10 cellular contexts compared by ENCODE assay signal in genomic region chr9:113886003-113886324, GRCh38. TPM values are rescaled to one million over a fixed set of nuclear protein-coding genes. Genes with fewer than 3 reads are reported as not detected.
DNase-seq lines count a peak whose midpoint lies in the region; ATAC-seq, FAIRE-seq and TF ChIP-seq lines count a peak whose summit lies in the region.
"Had no signal": no experiment of that assay in that cellular context is flagged by ENCODE, and none has a peak within 500 bp of the region (broad histone marks: within the 10 kb centered on the region; RNA-seq: fewer than 3 reads in every experiment).

No MANE protein-coding gene starts in this region.

- H3K27me3 ChIP-seq in mucosa of stomach (ENCODE audit: control insufficient read depth, insufficient read depth, low read length) (no peaks in the 10 kb centered on the region), vagina (no peaks in the 10 kb centered on the region), colonic mucosa (no peaks in the 10 kb centered on the region)

- peaks cover 16% of the 10 kb centered on the region for H3K4me1 ChIP-seq in mucosa of stomach (ENCODE audit: control insufficient read depth, insufficient read depth, low read length)
- peaks cover 60% of the 10 kb centered on the region for H3K4me1 ChIP-seq in vagina
- H3K4me1 ChIP-seq in colonic mucosa: no peaks in the 10 kb centered on the region

- no peaks in the 10 kb centered on the region for H3K9me3 Mint-ChIP-seq in activated naive CD4-positive, alpha-beta T cell treated with anti-CD3 and anti-CD28 coated beads, Interleukin-2, amount 10 ng/mL, durations not matched to agents 7 days and 5 days
- peaks cover 3% of the 10 kb centered on the region in 2 donors for H3K9me3 Mint-ChIP-seq in activated naive CD4-positive, alpha-beta T cell treated with anti-CD3 and anti-CD28 coated beads, Interleukin-2, amount 50 U/mL, for 72 hours

- H3K27me3 Mint-ChIP-seq in activated naive CD4-positive, alpha-beta T cell treated with anti-CD3 and anti-CD28 coated beads, Interleukin-2, amount 10 ng/mL, durations not matched to agents 7 days and 5 days: peaks cover 13% of the 10 kb centered on the region

- no peak for ATAC-seq in activated naive CD4-positive, alpha-beta T cell treated with anti-CD3 and anti-CD28 coated beads, Interleukin-2, amount 50 U/mL, for 72 hours
- ATAC-seq in HG03571 (IDR thresholded peaks at IDR 0.05; ENCODE audit: unreplicated experiment): no peak

- DNase-seq in activated naive CD4-positive, alpha-beta T cell treated with anti-CD3 and anti-CD28 coated beads, Interleukin-2, amount 10 ng/mL, durations not matched to agents 7 days and 5 days: no peak
- no peak for DNase-seq in activated naive CD4-positive, alpha-beta T cell treated with anti-CD3 and anti-CD28 coated beads, Interleukin-2, amount 50 U/mL, for 72 hours (ENCODE audit: low spot score in 2 of 2)
- no peak for DNase-seq in coronary artery (ENCODE audit: low spot score)
- DNase-seq in vagina (ENCODE audit: extremely low spot score in 2 of 2): peak in 1 of 2 donors; percentile 81
- no peak for DNase-seq in D721Med (ENCODE audit: insufficient read length, low spot score)
- DNase-seq in colonic mucosa: no peak
- DNase-seq: COR-L47 had no signal

- intact Hi-C loops in vagina (cut with DNase I) (no loop called here), colonic mucosa (cut with DNase I) (no loop called here)

- H3K27ac Mint-ChIP-seq in activated naive CD4-positive, alpha-beta T cell treated with anti-CD3 and anti-CD28 coated beads, Interleukin-2, amount 10 ng/mL, durations not matched to agents 7 days and 5 days: no peak overlapping the region
- H3K27ac Mint-ChIP-seq in activated naive CD4-positive, alpha-beta T cell treated with anti-CD3 and anti-CD28 coated beads, Interleukin-2, amount 50 U/mL, for 72 hours: peak overlapping the region in 1 of 2 donors; percentile 39

- peak overlapping the region; percentile 30 to 60 for H3K27ac ChIP-seq in coronary artery
- peak overlapping the region; percentile 53 for H3K27ac ChIP-seq in vagina
- H3K27ac ChIP-seq in colonic mucosa: no peak overlapping the region

- H3K4me3 ChIP-seq in coronary artery (peak overlapping the region; percentile 60), mucosa of stomach (ENCODE audit: low read length) (peak overlapping the region; percentile 15), vagina (peak overlapping the region; percentile 5 to 9), colonic mucosa (no peak overlapping the region)

- peak overlapping the region; percentile 60 for H3K4me3 Mint-ChIP-seq in activated naive CD4-positive, alpha-beta T cell treated with anti-CD3 and anti-CD28 coated beads, Interleukin-2, amount 10 ng/mL, durations not matched to agents 7 days and 5 days

- H3K36me3 ChIP-seq in mucosa of stomach (ENCODE audit: control insufficient read depth, insufficient read depth, low read length) (no peaks in the 10 kb centered on the region), vagina (peaks cover 0 to 6% of the 10 kb centered on the region in 2 donors), colonic mucosa (no peaks in the 10 kb centered on the region)

- H3K9me3 ChIP-seq in mucosa of stomach (ENCODE audit: control insufficient read depth, low read length) (no peaks in the 10 kb centered on the region), vagina (no peaks in the 10 kb centered on the region), colonic mucosa (no peaks in the 10 kb centered on the region)

- TF ChIP-seq CTCF in coronary artery (IDR thresholded peaks at IDR 0.05): no peak
- TF ChIP-seq CTCF in vagina (IDR thresholded peaks at IDR 0.05): no peak
- TF ChIP-seq CTCF in D721Med (IDR thresholded peaks at IDR 0.05; ENCODE audit: insufficient read depth, missing control alignments): no peak
- TF ChIP-seq CTCF in colonic mucosa (IDR thresholded peaks at IDR 0.05): no peak

- peaks cover 22% of the 10 kb centered on the region for H3K4me1 Mint-ChIP-seq in activated naive CD4-positive, alpha-beta T cell treated with anti-CD3 and anti-CD28 coated beads, Interleukin-2, amount 10 ng/mL, durations not matched to agents 7 days and 5 days

- H3K9ac ChIP-seq in mucosa of stomach (ENCODE audit: low read length) (peak overlapping the region; percentile 22), colonic mucosa (ENCODE audit: low read depth in 2 of 2, low read length in 2 of 2) (no peak overlapping the region)

- CTCF ChIA-PET in activated naive CD4-positive, alpha-beta T cell treated with anti-CD3 and anti-CD28 coated beads, Interleukin-2, amount 10 ng/mL, durations not matched to agents 7 days and 5 days (lab: Charles Lee): interaction anchor here (0.6 kb wide), 1 partner anchor 9 kb away, joined by 3 read pairs; no protein-coding TSS in a partner anchor

- H3K36me3 Mint-ChIP-seq in activated naive CD4-positive, alpha-beta T cell treated with anti-CD3 and anti-CD28 coated beads, Interleukin-2, amount 10 ng/mL, durations not matched to agents 7 days and 5 days: no peaks in the 10 kb centered on the region
- no peaks in the 10 kb centered on the region for H3K36me3 Mint-ChIP-seq in activated naive CD4-positive, alpha-beta T cell treated with anti-CD3 and anti-CD28 coated beads, Interleukin-2, amount 50 U/mL, for 72 hours
- H3K36me3 Mint-ChIP-seq: IgD-negative memory B cell had no signal

- TF ChIP-seq POLR2A in vagina (IDR thresholded peaks at IDR 0.05): no peak

- no peak for FAIRE-seq in D721Med (lab: Jason Lieb, UNC)

RNA-seq across cellular contexts. Expression of gene ZNF618, which starts 9.9 kb away (rescaled TPM):
- total RNA-seq in activated naive CD4-positive, alpha-beta T cell treated with anti-CD3 and anti-CD28 coated beads, Interleukin-2, amount 50 U/mL, for 72 hours: under 1 TPM; 0.08 to 0.09 TPM
- total RNA-seq in vagina: 7.4 TPM
- total RNA-seq in colonic mucosa: 1 to 10 TPM; 3.1 to 3.3 TPM
